In the genomic region with DNA sequence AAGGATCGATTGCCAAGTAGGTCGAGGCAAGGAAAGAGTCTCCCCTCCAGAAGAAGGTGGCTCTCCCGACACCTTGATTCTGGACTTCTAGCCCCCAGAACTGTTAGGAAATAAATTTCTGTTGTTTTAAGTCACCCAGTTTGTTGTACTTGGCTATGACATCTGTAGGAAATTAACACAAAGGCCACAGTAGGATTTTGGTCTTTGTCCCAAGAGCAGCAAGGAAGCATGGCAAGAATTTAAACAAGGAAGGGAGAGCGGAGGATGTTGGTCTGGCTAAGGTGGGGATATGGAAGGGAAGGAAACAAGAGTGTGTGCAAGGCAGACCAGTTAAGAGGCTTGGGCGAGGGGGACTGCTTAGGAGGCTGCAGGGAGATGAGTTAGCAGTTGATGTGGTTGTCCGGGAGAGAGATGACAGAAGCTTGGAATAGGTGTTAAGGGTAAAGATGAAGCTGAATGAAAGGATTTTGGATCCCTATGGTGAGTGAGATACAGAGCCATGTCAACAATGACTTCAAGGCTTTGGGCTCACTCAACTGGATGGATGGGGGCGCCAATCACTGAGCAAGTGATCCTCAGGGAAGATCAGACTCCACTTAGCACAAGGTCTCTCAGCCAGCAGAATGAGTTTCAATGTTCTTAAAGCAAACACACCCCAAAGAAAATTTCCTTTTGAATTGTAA, we compare ENCODE assay signal across 2 cellular contexts.
TF ChIP-seq lines count a peak whose summit lies in the region.

No MANE protein-coding gene starts in this region.

TF ChIP-seq in SK-N-SH, 30 proteins besides CTCF, POLR2A, EP300 and RAD21 (continued from another document):
- TF ChIP-seq, protein P1, sequence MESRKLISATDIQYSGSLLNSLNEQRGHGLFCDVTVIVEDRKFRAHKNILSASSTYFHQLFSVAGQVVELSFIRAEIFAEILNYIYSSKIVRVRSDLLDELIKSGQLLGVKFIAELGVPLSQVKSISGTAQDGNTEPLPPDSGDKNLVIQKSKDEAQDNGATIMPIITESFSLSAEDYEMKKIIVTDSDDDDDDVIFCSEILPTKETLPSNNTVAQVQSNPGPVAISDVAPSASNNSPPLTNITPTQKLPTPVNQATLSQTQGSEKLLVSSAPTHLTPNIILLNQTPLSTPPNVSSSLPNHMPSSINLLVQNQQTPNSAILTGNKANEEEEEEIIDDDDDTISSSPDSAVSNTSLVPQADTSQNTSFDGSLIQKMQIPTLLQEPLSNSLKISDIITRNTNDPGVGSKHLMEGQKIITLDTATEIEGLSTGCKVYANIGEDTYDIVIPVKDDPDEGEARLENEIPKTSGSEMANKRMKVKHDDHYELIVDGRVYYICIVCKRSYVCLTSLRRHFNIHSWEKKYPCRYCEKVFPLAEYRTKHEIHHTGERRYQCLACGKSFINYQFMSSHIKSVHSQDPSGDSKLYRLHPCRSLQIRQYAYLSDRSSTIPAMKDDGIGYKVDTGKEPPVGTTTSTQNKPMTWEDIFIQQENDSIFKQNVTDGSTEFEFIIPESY (IDR thresholded peaks at IDR 0.05; ENCODE audit: borderline replicate concordance, low read depth) = no peak
- TF ChIP-seq MXI1 (IDR thresholded peaks at IDR 0.05; ENCODE audit: low read depth, low read length) (no peak), GABPA (IDR thresholded peaks at IDR 0.05; ENCODE audit: low read depth) (no peak), EZH2phosphoT487 (IDR thresholded peaks at IDR 0.05; ENCODE audit: borderline replicate concordance, low read depth) (no peak), NRF1 (IDR thresholded peaks at IDR 0.05; ENCODE audit: low read depth, low read length) (no peak), FOXM1 (IDR thresholded peaks at IDR 0.05; ENCODE audit: low read depth) (no peak)
- TF ChIP-seq, protein P2, sequence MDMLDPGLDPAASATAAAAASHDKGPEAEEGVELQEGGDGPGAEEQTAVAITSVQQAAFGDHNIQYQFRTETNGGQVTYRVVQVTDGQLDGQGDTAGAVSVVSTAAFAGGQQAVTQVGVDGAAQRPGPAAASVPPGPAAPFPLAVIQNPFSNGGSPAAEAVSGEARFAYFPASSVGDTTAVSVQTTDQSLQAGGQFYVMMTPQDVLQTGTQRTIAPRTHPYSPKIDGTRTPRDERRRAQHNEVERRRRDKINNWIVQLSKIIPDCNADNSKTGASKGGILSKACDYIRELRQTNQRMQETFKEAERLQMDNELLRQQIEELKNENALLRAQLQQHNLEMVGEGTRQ (IDR thresholded peaks at IDR 0.05; ENCODE audit: borderline replicate concordance, low read depth, low read length) = no peak

TF ChIP-seq in SK-N-SH treated with all-trans-retinoic acid at 6 μM for 48 hours, 23 proteins besides CTCF, POLR2A, EP300 and RAD21 (continued from another document):
- TF ChIP-seq, protein P3, sequence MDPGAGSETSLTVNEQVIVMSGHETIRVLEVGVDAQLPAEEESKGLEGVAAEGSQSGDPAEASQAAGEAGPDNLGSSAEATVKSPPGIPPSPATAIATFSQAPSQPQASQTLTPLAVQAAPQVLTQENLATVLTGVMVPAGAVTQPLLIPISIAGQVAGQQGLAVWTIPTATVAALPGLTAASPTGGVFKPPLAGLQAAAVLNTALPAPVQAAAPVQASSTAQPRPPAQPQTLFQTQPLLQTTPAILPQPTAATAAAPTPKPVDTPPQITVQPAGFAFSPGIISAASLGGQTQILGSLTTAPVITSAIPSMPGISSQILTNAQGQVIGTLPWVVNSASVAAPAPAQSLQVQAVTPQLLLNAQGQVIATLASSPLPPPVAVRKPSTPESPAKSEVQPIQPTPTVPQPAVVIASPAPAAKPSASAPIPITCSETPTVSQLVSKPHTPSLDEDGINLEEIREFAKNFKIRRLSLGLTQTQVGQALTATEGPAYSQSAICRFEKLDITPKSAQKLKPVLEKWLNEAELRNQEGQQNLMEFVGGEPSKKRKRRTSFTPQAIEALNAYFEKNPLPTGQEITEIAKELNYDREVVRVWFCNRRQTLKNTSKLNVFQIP (CRISPR knock-in tag; IDR thresholded peaks at IDR 0.05; ENCODE audit: borderline replicate concordance, low read depth) = no peak
- TF ChIP-seq, protein P4, sequence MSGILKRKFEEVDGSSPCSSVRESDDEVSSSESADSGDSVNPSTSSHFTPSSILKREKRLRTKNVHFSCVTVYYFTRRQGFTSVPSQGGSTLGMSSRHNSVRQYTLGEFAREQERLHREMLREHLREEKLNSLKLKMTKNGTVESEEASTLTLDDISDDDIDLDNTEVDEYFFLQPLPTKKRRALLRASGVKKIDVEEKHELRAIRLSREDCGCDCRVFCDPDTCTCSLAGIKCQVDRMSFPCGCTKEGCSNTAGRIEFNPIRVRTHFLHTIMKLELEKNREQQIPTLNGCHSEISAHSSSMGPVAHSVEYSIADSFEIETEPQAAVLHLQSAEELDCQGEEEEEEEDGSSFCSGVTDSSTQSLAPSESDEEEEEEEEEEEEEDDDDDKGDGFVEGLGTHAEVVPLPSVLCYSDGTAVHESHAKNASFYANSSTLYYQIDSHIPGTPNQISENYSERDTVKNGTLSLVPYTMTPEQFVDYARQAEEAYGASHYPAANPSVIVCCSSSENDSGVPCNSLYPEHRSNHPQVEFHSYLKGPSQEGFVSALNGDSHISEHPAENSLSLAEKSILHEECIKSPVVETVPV (CRISPR knock-in tag; IDR thresholded peaks at IDR 0.05) = no peak
